8 cellular contexts compared by ENCODE assay signal in genomic region chr16:85428168-85428898, GRCh38.
DNase-seq lines count a peak whose midpoint lies in the region; ATAC-seq, FAIRE-seq and TF ChIP-seq lines count a peak whose summit lies in the region.

No MANE protein-coding gene starts in this region.

- no peaks in the 10 kb centered on the region for H3K27me3 ChIP-seq in ascending aorta
- H3K27me3 ChIP-seq in keratinocyte (ENCODE audit: control insufficient read depth, extremely low read depth, insufficient read depth, low read length) = peaks cover 7% of the 10 kb centered on the region

- TF ChIP-seq CTCF in ascending aorta (IDR thresholded peaks at IDR 0.05) (peak; percentile 23 to 54 (median 50)), keratinocyte (optimal IDR thresholded peaks at IDR 0.05 in 1 of 3, IDR thresholded peaks at IDR 0.05 in 1 of 3, conservative IDR thresholded peaks at IDR 0.05 in 1 of 3; ENCODE audit: extremely low read depth in 1 of 3, insufficient read depth in 2 of 3, low read length in 3 of 3) (peak; percentile 46 to 64 (median 50))

- intact Hi-C loops in ascending aorta (cut with DNase I) = loop anchor here (10.0 kb wide), 2 partner anchors 114 to 286 kb away; no protein-coding TSS in a partner anchor

- H3K9me3 Mint-ChIP-seq in activated naive CD8-positive, alpha-beta T cell treated with anti-CD3 and anti-CD28 coated beads, Interleukin-2, amount 10 ng/mL, durations not matched to agents 7 days and 5 days = no peaks in the 10 kb centered on the region
- H3K9me3 Mint-ChIP-seq in activated naive CD8-positive, alpha-beta T cell treated with anti-CD3 and anti-CD28 coated beads for 36 hours = no peaks in the 10 kb centered on the region

- peaks cover 3% of the 10 kb centered on the region for H3K27me3 Mint-ChIP-seq in activated naive CD8-positive, alpha-beta T cell treated with anti-CD3 and anti-CD28 coated beads, Interleukin-2, amount 10 ng/mL, durations not matched to agents 7 days and 5 days
- H3K27me3 Mint-ChIP-seq in activated naive CD8-positive, alpha-beta T cell treated with anti-CD3 and anti-CD28 coated beads for 36 hours = no peaks in the 10 kb centered on the region

- FAIRE-seq in RCC 7860 (lab: Jason Lieb, UNC) = no peak
- no peak for FAIRE-seq in keratinocyte (lab: Jason Lieb, UNC)

- peak; percentile 69 for ATAC-seq in activated naive CD8-positive, alpha-beta T cell treated with anti-CD3 and anti-CD28 coated beads, Interleukin-2, amount 10 ng/mL, durations not matched to agents 7 days and 5 days (ENCODE audit: low read depth)
- ATAC-seq in GM21619 (IDR thresholded peaks at IDR 0.05; ENCODE audit: unreplicated experiment) = no peak
- ATAC-seq in HG02678 (IDR thresholded peaks at IDR 0.05; ENCODE audit: unreplicated experiment) = no peak

- H3K4me1 ChIP-seq in ascending aorta (no peaks in the 10 kb centered on the region), keratinocyte (ENCODE audit: control insufficient read depth, extremely low read depth, insufficient read depth, low read length) (no peaks in the 10 kb centered on the region)

- H3K36me3 ChIP-seq in ascending aorta = no peaks in the 10 kb centered on the region
- no peaks in the 10 kb centered on the region for H3K36me3 ChIP-seq in keratinocyte (ENCODE audit: control insufficient read depth in 2 of 2, extremely low read depth in 1 of 2, insufficient read depth in 2 of 2, low read length in 2 of 2)

- no peaks in the 10 kb centered on the region for H3K36me3 Mint-ChIP-seq in activated naive CD8-positive, alpha-beta T cell treated with anti-CD3 and anti-CD28 coated beads, Interleukin-2, amount 10 ng/mL, durations not matched to agents 7 days and 5 days
- no peaks in the 10 kb centered on the region for H3K36me3 Mint-ChIP-seq in activated naive CD8-positive, alpha-beta T cell treated with anti-CD3 and anti-CD28 coated beads for 36 hours

- no peak overlapping the region for H2AFZ ChIP-seq in keratinocyte (ENCODE audit: control insufficient read depth, low read length)

- DNase-seq in activated naive CD8-positive, alpha-beta T cell treated with anti-CD3 and anti-CD28 coated beads, Interleukin-2, amount 10 ng/mL, durations not matched to agents 7 days and 5 days = peak; percentile 61
- DNase-seq in activated naive CD8-positive, alpha-beta T cell treated with anti-CD3 and anti-CD28 coated beads for 36 hours = no peak
- peak; percentile 14 for DNase-seq in RCC 7860 (ENCODE audit: low spot score)
- DNase-seq in ascending aorta (ENCODE audit: low spot score in 2 of 2) = no peak
- no peak for DNase-seq in keratinocyte (ENCODE audit: low read depth, low spot score)
- peak; percentile 31 to 36 for DNase-seq in stimulated activated CD8-positive, alpha-beta memory T cell treated with anti-CD3 and anti-CD28 coated beads, Interleukin-2, amount 100 ng/mL, for 48 hours (ENCODE audit: low read depth in 2 of 2)

- no peaks in the 10 kb centered on the region for H3K4me1 Mint-ChIP-seq in activated naive CD8-positive, alpha-beta T cell treated with anti-CD3 and anti-CD28 coated beads, Interleukin-2, amount 10 ng/mL, durations not matched to agents 7 days and 5 days
- no peaks in the 10 kb centered on the region for H3K4me1 Mint-ChIP-seq in activated naive CD8-positive, alpha-beta T cell treated with anti-CD3 and anti-CD28 coated beads for 36 hours

- H3K9me1 ChIP-seq in keratinocyte (ENCODE audit: control insufficient read depth, extremely low read depth, insufficient read depth, low read length) = no peaks in the 10 kb centered on the region

- no peaks in the 10 kb centered on the region for H4K20me1 ChIP-seq in keratinocyte (ENCODE audit: control insufficient read depth, extremely low read depth, insufficient read depth, low read length)

- H3K79me2 ChIP-seq in keratinocyte (ENCODE audit: control insufficient read depth, insufficient read depth, low read length) = no peaks in the 10 kb centered on the region

- no peak overlapping the region for H3K4me3 Mint-ChIP-seq in activated naive CD8-positive, alpha-beta T cell treated with anti-CD3 and anti-CD28 coated beads, Interleukin-2, amount 10 ng/mL, durations not matched to agents 7 days and 5 days
- no peak overlapping the region for H3K4me3 Mint-ChIP-seq in activated naive CD8-positive, alpha-beta T cell treated with anti-CD3 and anti-CD28 coated beads for 36 hours

- dilution Hi-C loops in keratinocyte (cut with MboI; ENCODE audit: extremely low pct_ligation_motif_present, low sequenced_read_pairs) = no loop called here

- no peaks in the 10 kb centered on the region for H3K9me3 ChIP-seq in ascending aorta
- H3K9me3 ChIP-seq in keratinocyte (ENCODE audit: control insufficient read depth, low read depth, low read length) = no peaks in the 10 kb centered on the region

- H3K27ac ChIP-seq in ascending aorta (no peak overlapping the region), keratinocyte (ENCODE audit: control insufficient read depth, insufficient read depth, low read length) (no peak overlapping the region)

- H3K4me3 ChIP-seq in ascending aorta (no peak overlapping the region), keratinocyte (ENCODE audit: control insufficient read depth in 2 of 3, extremely low read depth in 1 of 3, insufficient read depth in 2 of 3, low read depth in 1 of 3, low read length in 3 of 3) (no peak overlapping the region)

- POLR2A ChIA-PET in activated naive CD8-positive, alpha-beta T cell treated with anti-CD3 and anti-CD28 coated beads, Interleukin-2, amount 10 ng/mL, durations not matched to agents 7 days and 5 days (lab: Charles Lee) = no interaction called here

- no peak overlapping the region for H3K27ac Mint-ChIP-seq in activated naive CD8-positive, alpha-beta T cell treated with anti-CD3 and anti-CD28 coated beads, Interleukin-2, amount 10 ng/mL, durations not matched to agents 7 days and 5 days
- no peak overlapping the region for H3K27ac Mint-ChIP-seq in activated naive CD8-positive, alpha-beta T cell treated with anti-CD3 and anti-CD28 coated beads for 36 hours

- no peak overlapping the region for H3K9ac ChIP-seq in keratinocyte (ENCODE audit: control insufficient read depth, extremely low read depth, insufficient read depth, low read length)

- no peak overlapping the region for H3K4me2 ChIP-seq in keratinocyte (ENCODE audit: control insufficient read depth, extremely low read depth, insufficient read depth, low read depth, low read length)

Comparison
In these comparisons a context has a peak if more than half of its experiments do, and no peak if none do; other contexts are left out.
1. DNase-seq: peak in activated naive CD8-positive, alpha-beta T cell treated with anti-CD3 and anti-CD28 coated beads, Interleukin-2, amount 10 ng/mL, durations not matched to agents 7 days and 5 days (single experiment), RCC 7860 (single experiment) and stimulated activated CD8-positive, alpha-beta memory T cell treated with anti-CD3 and anti-CD28 coated beads, Interleukin-2, amount 100 ng/mL, for 48 hours (2 of 2); none in activated naive CD8-positive, alpha-beta T cell treated with anti-CD3 and anti-CD28 coated beads for 36 hours (single experiment), ascending aorta (0 of 2) and keratinocyte (single experiment).